15 cellular contexts compared by ENCODE assay signal in the genomic region with DNA sequence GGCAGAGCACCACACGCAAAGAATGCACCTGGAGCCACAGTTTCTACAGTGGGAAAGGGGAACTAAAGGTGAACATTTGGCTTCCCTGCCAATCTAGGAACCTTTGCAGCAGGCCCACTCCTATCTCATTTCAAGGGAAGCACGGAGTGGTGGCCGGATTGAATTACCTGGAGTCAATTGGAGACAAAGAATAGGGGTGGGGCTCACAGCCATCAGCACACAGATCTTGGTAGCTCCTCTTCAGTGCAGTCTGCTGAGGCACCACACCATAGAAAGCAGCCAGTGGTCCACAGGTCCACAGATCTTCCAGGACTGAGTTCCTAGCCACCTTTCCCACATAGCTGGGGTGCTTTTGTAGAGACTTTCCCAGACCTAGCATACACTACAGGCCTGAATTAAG. TPM values are rescaled to one million over a fixed set of nuclear protein-coding genes. Genes with fewer than 3 reads are reported as not detected.
DNase-seq lines count a peak whose midpoint lies in the region; ATAC-seq and TF ChIP-seq lines count a peak whose summit lies in the region.
"Had no signal": no experiment of that assay in that cellular context is flagged by ENCODE, and none has a peak within 500 bp of the region (broad histone marks: within the 10 kb centered on the region; RNA-seq: fewer than 3 reads in every experiment).

No MANE protein-coding gene starts in this region.

- no peak for ATAC-seq in HG03196 (IDR thresholded peaks at IDR 0.05; ENCODE audit: unreplicated experiment)

- no peaks in the 10 kb centered on the region for H3K9me3 ChIP-seq in transverse colon
- H3K9me3 ChIP-seq: SJSA1 had no signal

- no peaks in the 10 kb centered on the region for H3K4me1 ChIP-seq in transverse colon
- H3K4me1 ChIP-seq: SJSA1 had no signal

- no peak overlapping the region for H3K27ac ChIP-seq in transverse colon
- H3K27ac ChIP-seq: GM23248, RWPE1, SJSA1 had no signal

- no peaks in the 10 kb centered on the region for H3K36me3 ChIP-seq in transverse colon
- H3K36me3 ChIP-seq: SJSA1 had no signal

- DNase-seq in COLO668 (lab: John Stamatoyannopoulos, UW; ENCODE audit: unreplicated experiment), result peak; percentile 50
- DNase-seq in NCI-H128 (lab: John Stamatoyannopoulos, UW; ENCODE audit: unreplicated experiment), result peak; percentile 7
- peak; percentile 28 for DNase-seq in NCI-H510A (lab: John Stamatoyannopoulos, UW)
- peak; percentile 45 for DNase-seq in iPS DF 19.7 (ENCODE audit: low read depth, low spot score)
- DNase-seq in transverse colon, result no peak
- DNase-seq in NCI-H2081 (lab: John Stamatoyannopoulos, UW), result no peak
- DNase-seq: CD4-positive, alpha-beta T cell; DND-41; GM23248; HFFc6; KBM-7; NCI-H187 treated with DMSO at 0.1 percent for 48 hours had no signal

- no peaks in the 10 kb centered on the region for H3K27me3 ChIP-seq in transverse colon

- H3K4me3 ChIP-seq in transverse colon, result no peak overlapping the region
- H3K4me3 ChIP-seq: GM23248, SJSA1 had no signal

- no peak for TF ChIP-seq POLR2A in transverse colon (IDR thresholded peaks at IDR 0.05)

- 40 to 76% methylated on average over 1 to 3 of the region's 3 CpGs for WGBS in transverse colon (ENCODE audit: low coverage in 1 of 2), 2 donors

- in situ Hi-C loops in transverse colon (cut with MboI; ENCODE audit: low pct_ligation_motif_present in 1 of 4, low pct_unique_long_range_greater_than_20kb in 1 of 4, low sequenced_read_pairs in 3 of 4), result loop anchor here in 1 of 4 donors (10.0 kb wide), 1 partner anchor 909 kb away; no protein-coding TSS in a partner anchor

- intact Hi-C loops in transverse colon (cut with DNase I; ENCODE audit: low total_unique reads), result no loop called here

- no peak for TF ChIP-seq EP300 in transverse colon (IDR thresholded peaks at IDR 0.05; ENCODE audit: low read depth)

- TF ChIP-seq CTCF in transverse colon (IDR thresholded peaks at IDR 0.05), result no peak

RNA-seq across cellular contexts. Expression of a gene that starts 43.5 kb away (rescaled TPM):
- not detected for total RNA-seq in transverse colon
- total RNA-seq: CD4-positive, alpha-beta T cell; GM23248; HFFc6 had no signal

Comparison
In these comparisons a context has a peak if more than half of its experiments do, and no peak if none do; other contexts are left out.
1. DNase-seq: peak in COLO668 (single experiment), NCI-H128 (single experiment), NCI-H510A (single experiment) and iPS DF 19.7 (single experiment); none in transverse colon (single experiment) and NCI-H2081 (0 of 2).